Comparison of ENCODE assay signal across 27 cellular contexts in the genomic region with DNA sequence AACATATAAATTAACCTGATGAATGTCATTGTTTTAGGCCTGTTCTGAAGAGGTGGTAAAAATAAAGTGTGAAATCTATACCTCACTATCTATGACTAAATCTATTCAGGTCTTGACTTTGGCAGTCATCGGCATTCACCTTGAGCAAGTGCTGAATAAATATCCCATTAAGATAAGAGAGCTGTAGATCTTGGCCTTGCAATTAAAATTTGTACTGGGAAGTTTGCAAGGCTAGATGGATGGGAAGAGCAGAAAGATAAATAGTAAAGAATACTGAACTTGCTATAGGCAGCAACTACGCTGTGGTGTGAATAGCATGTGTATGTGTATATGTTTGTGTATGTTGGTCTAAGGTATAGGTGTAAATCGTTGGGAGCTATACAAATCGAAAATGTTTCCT.
"Had no signal": no experiment of that assay in that cellular context is flagged by ENCODE, and none has a peak within 500 bp of the region (broad histone marks: within the 10 kb centered on the region; RNA-seq: fewer than 3 reads in every experiment).

No MANE protein-coding gene starts in this region.

- H3K4me1 Mint-ChIP-seq: memory B cell; naive thymus-derived CD4-positive, alpha-beta T cell; stimulated activated memory B cell treated with anti-CD40 and anti-IgM and Interleukin-4, amounts not matched to agents 10 μg/mL and 1 μg/mL and 100 μg/mL, for 72 hours had no signal

- H3K27me3 Mint-ChIP-seq: naive thymus-derived CD4-positive, alpha-beta T cell; stimulated activated memory B cell treated with anti-CD40 and anti-IgM and Interleukin-4, amounts not matched to agents 10 μg/mL and 1 μg/mL and 100 μg/mL, for 72 hours; type B pancreatic cell had no signal

- DNase-seq: colonic mucosa; dermis blood vessel endothelial cell; effector memory CD4-positive, alpha-beta T cell; foreskin keratinocyte; glutamatergic neuron; heart right ventricle; mucosa of descending colon; naive thymus-derived CD4-positive, alpha-beta T cell; nephron progenitor cell; nucleus accumbens; posterior cingulate gyrus; psoas muscle; right cardiac atrium; sigmoid colon; spleen; stimulated activated CD4-positive, alpha-beta T cell treated with anti-CD3 and anti-CD28 coated beads, Interleukin-4, amount 100 ng/mL, for 4 hours; stimulated activated naive CD8-positive, alpha-beta T cell treated with anti-CD3 and anti-CD28 coated beads, Interleukin-15, Interleukin-2, amounts not matched to agents 100 U/mL and 50 U/mL, for 24 hours; substantia nigra; testis; tibial artery had no signal

- H3K36me3 ChIP-seq: colonic mucosa, esophagus muscularis mucosa, heart right ventricle, sigmoid colon, spleen, tibial artery had no signal

- H3K4me1 ChIP-seq: colonic mucosa, esophagus muscularis mucosa, psoas muscle, spleen, testis, tibial artery had no signal

- H3K4me3 ChIP-seq: colonic mucosa, esophagus muscularis mucosa, heart right ventricle, lung, mucosa of descending colon, psoas muscle, sigmoid colon, spleen, testis, tibial artery had no signal

- H3K9me3 ChIP-seq: colonic mucosa, esophagus muscularis mucosa, heart right ventricle, psoas muscle, sigmoid colon, testis, tibial artery had no signal

- FAIRE-seq: endothelial cell of umbilical vein had no signal

- ATAC-seq: foreskin keratinocyte; heart right ventricle; mucosa of descending colon; naive thymus-derived CD4-positive, alpha-beta T cell; psoas muscle; right cardiac atrium; stimulated activated memory B cell treated with anti-CD40 and anti-IgM and Interleukin-4, amounts not matched to agents 10 μg/mL and 1 μg/mL and 100 μg/mL, for 72 hours; stimulated activated naive CD8-positive, alpha-beta T cell treated with anti-CD3 and anti-CD28 coated beads, Interleukin-15, Interleukin-2, amounts not matched to agents 100 U/mL and 50 U/mL, for 24 hours had no signal

- H3K27me3 ChIP-seq: colonic mucosa, esophagus muscularis mucosa, foreskin keratinocyte, heart right ventricle, sigmoid colon, spleen, testis, tibial artery had no signal

- H3K9me3 Mint-ChIP-seq: stimulated activated memory B cell treated with anti-CD40 and anti-IgM and Interleukin-4, amounts not matched to agents 10 μg/mL and 1 μg/mL and 100 μg/mL, for 72 hours had no signal

- H3K4me3 Mint-ChIP-seq: memory B cell; mesothelial cell of epicardium; naive thymus-derived CD4-positive, alpha-beta T cell; nephron progenitor cell; stimulated activated memory B cell treated with anti-CD40 and anti-IgM and Interleukin-4, amounts not matched to agents 10 μg/mL and 1 μg/mL and 100 μg/mL, for 72 hours; type B pancreatic cell had no signal

- H3K36me3 Mint-ChIP-seq: memory B cell; naive thymus-derived CD4-positive, alpha-beta T cell; stimulated activated memory B cell treated with anti-CD40 and anti-IgM and Interleukin-4, amounts not matched to agents 10 μg/mL and 1 μg/mL and 100 μg/mL, for 72 hours; type B pancreatic cell had no signal

- H3K27ac Mint-ChIP-seq: memory B cell; mesothelial cell of epicardium; nephron progenitor cell; stimulated activated memory B cell treated with anti-CD40 and anti-IgM and Interleukin-4, amounts not matched to agents 10 μg/mL and 1 μg/mL and 100 μg/mL, for 72 hours; type B pancreatic cell had no signal

- H3K27ac ChIP-seq: colonic mucosa, esophagus muscularis mucosa, foreskin keratinocyte, heart right ventricle, psoas muscle, sigmoid colon, spleen, testis, tibial artery had no signal
